ENCODE assay signal across 33 cellular contexts in the genomic region with DNA sequence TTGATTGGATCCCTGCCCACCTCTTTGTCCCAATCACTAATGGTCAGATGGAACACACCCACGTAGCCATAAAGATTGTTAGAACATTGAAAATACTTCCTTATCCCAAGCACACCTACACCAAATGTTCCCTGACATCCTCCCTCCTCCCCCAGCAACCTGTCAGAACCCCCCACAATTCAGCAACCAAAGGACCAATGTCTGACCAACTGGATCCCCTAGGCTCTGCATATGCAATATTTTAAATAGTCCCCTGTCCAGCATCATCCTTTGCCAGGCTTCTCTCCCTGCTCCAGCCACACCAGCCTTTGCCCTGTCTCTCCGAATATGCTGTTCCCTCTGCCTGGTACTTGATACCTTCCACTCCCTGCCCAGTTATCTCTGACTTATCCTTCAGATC. TPM values are rescaled to one million over a fixed set of nuclear protein-coding genes. Genes with fewer than 3 reads are reported as not detected.
A peak's percentile ranks its signal among the peaks of the same experiment; 100 is the strongest.
DNase-seq lines count a peak whose midpoint lies in the region; TF ChIP-seq lines count a peak whose summit lies in the region.
"Had no signal": no experiment of that assay in that cellular context is flagged by ENCODE, and none has a peak within 500 bp of the region (broad histone marks: within the 10 kb centered on the region; RNA-seq: fewer than 3 reads in every experiment).

No MANE protein-coding gene starts in this region.

- H3K4me1 ChIP-seq in esophagus muscularis mucosa, result no peaks in the 10 kb centered on the region
- H3K4me1 ChIP-seq: A549, BE2C, BLaER1, Caco-2 had no signal

- peak; percentile 77 for DNase-seq in esophagus muscularis mucosa (ENCODE audit: extremely low spot score)
- peak; percentile 2 for DNase-seq in iPS-NIHi7 (ENCODE audit: extremely low spot score)
- DNase-seq in NCI-H345 (lab: John Stamatoyannopoulos, UW), result no peak
- no peak for DNase-seq in G401 (ENCODE audit: low spot score)
- DNase-seq: 8988T; ACHN; AML-193; BE2C; C1 segment of cervical spinal cord; Caco-2; Calu3; CD4-positive, alpha-beta memory T cell; CD4-positive, alpha-beta T cell; CD4-positive, CD25-positive, alpha-beta regulatory T cell; CD8-positive, alpha-beta memory T cell; CD8-positive, alpha-beta T cell; COR-L47; DMS 273 treated with DMSO at 0.1 percent for 48 hours; DMS153; DMS53; DMS79; DMS79 treated with DMSO at 0.1 percent for 48 hours; DND-41; EL had no signal

- in situ Hi-C loops in G401 (cut with HindIII; ENCODE audit: low sequenced_read_pairs), result no loop called here

- 72% methylated on average over 2 of the region's 2 CpGs for WGBS in esophagus muscularis mucosa

- no peak overlapping the region for H3K4me3 ChIP-seq in esophagus muscularis mucosa
- H3K4me3 ChIP-seq: A549; BLaER1; BLaER1 treated with 17β-estradiol and CSF1 and Interleukin-3, amounts not matched to agents 10 nM and 100 nM had no signal

- intact Hi-C loops in esophagus muscularis mucosa (cut with DNase I), result no loop called here

- no peak for TF ChIP-seq CTCF in esophagus muscularis mucosa (IDR thresholded peaks at IDR 0.05)

- TF ChIP-seq EP300 in esophagus muscularis mucosa (IDR thresholded peaks at IDR 0.05), result no peak

- no peaks in the 10 kb centered on the region for H3K36me3 ChIP-seq in esophagus muscularis mucosa
- H3K36me3 ChIP-seq: BE2C; BLaER1; BLaER1 treated with 17β-estradiol and CSF1 and Interleukin-3, amounts not matched to agents 10 nM and 100 nM had no signal

- no peak for TF ChIP-seq POLR2A in esophagus muscularis mucosa (IDR thresholded peaks at IDR 0.05; ENCODE audit: low read depth)

- H3K27me3 ChIP-seq in esophagus muscularis mucosa, result no peaks in the 10 kb centered on the region
- H3K27me3 ChIP-seq: BLaER1; BLaER1 treated with 17β-estradiol and CSF1 and Interleukin-3, amounts not matched to agents 10 nM and 100 nM had no signal

- no peaks in the 10 kb centered on the region for H3K9me3 ChIP-seq in esophagus muscularis mucosa
- H3K9me3 ChIP-seq: A549, BE2C had no signal

- H3K27ac ChIP-seq in esophagus muscularis mucosa (replicated peaks in 1 of 4), result no peak overlapping the region
- H3K27ac ChIP-seq: 22Rv1; A549; BLaER1; BLaER1 treated with 17β-estradiol and CSF1 and Interleukin-3, amounts not matched to agents 10 nM and 100 nM; C4-2B had no signal

RNA-seq across cellular contexts. Expression of a gene that starts 54.9 kb away (rescaled TPM):
- not detected for total RNA-seq in esophagus muscularis mucosa
- total RNA-seq in G401 (2014; rRNA removed; shearing (Covaris generic)), result not detected in 2 replicates
- total RNA-seq: A172; A673; B cell; Caco-2; Calu3; CD4-positive, alpha-beta memory T cell; CD4-positive, alpha-beta T cell; CD4-positive, CD25-positive, alpha-beta regulatory T cell; CD8-positive, alpha-beta memory T cell; CD8-positive, alpha-beta T cell; Daoy had no signal

Comparison
In these comparisons a context has a peak if more than half of its experiments do, and no peak if none do; other contexts are left out.
1. DNase-seq: peak in esophagus muscularis mucosa (single experiment) and iPS-NIHi7 (single experiment); none in NCI-H345 (single experiment) and G401 (single experiment).